In genomic region chr18:35588995-35589394, GRCh38 we compare ENCODE assay signal across 8 cellular contexts. TPM values are rescaled to one million over a fixed set of nuclear protein-coding genes. Genes with fewer than 3 reads are reported as not detected.
DNase-seq lines count a peak whose midpoint lies in the region; ATAC-seq and TF ChIP-seq lines count a peak whose summit lies in the region.

No MANE protein-coding gene starts in this region.

- H3K27me3 ChIP-seq in effector memory CD4-positive, alpha-beta T cell (replicated peaks; ENCODE audit: control insufficient read depth, insufficient read depth, low read length, poor library complexity, severe bottlenecking) = no peaks in the 10 kb centered on the region

- H3K4me3 ChIP-seq in effector memory CD4-positive, alpha-beta T cell (ENCODE audit: insufficient read depth, low read depth, low read length, poor library complexity, severe bottlenecking) = no peak overlapping the region

- peaks cover under 1% of the 10 kb centered on the region for H3K9me3 Mint-ChIP-seq in type B pancreatic cell

- H3K27ac Mint-ChIP-seq in type B pancreatic cell = no peak overlapping the region

- no peak overlapping the region for H3K27ac ChIP-seq in effector memory CD4-positive, alpha-beta T cell (ENCODE audit: insufficient read depth, low read length, poor library complexity, severe bottlenecking)

- peak; percentile 27 for ATAC-seq in left ventricle myocardium superior
- no peak for ATAC-seq in left cardiac atrium
- no peak for ATAC-seq in GM21381 (IDR thresholded peaks at IDR 0.05; ENCODE audit: unreplicated experiment)
- ATAC-seq in HG03342 (IDR thresholded peaks at IDR 0.05; ENCODE audit: unreplicated experiment) = no peak

- H3K4me3 Mint-ChIP-seq in type B pancreatic cell = no peak overlapping the region

- H3K9me3 ChIP-seq in effector memory CD4-positive, alpha-beta T cell (ENCODE audit: control insufficient read depth, low read length) = no peaks in the 10 kb centered on the region

- no peaks in the 10 kb centered on the region for H3K27me3 Mint-ChIP-seq in type B pancreatic cell

- H3K4me1 ChIP-seq in effector memory CD4-positive, alpha-beta T cell (ENCODE audit: control insufficient read depth, insufficient read depth, low read length, poor library complexity, severe bottlenecking) = no peaks in the 10 kb centered on the region

- DNase-seq in left ventricle myocardium superior (no peak), left cardiac atrium (no peak), NAMALWA (ENCODE audit: low spot score) (peak; percentile 46), type B pancreatic cell (ENCODE audit: extremely low spot score, unreplicated experiment) (no peak), UCSD-AML1 (lab: John Stamatoyannopoulos, UW; ENCODE audit: unreplicated experiment) (no peak)
- peak in 2 of 3 donors; percentile 5 to 14 for DNase-seq in effector memory CD4-positive, alpha-beta T cell

- no peaks in the 10 kb centered on the region for H3K36me3 ChIP-seq in effector memory CD4-positive, alpha-beta T cell (ENCODE audit: control insufficient read depth, insufficient read depth, low read length)

- H3K36me3 Mint-ChIP-seq in type B pancreatic cell = peaks cover 19% of the 10 kb centered on the region

- TF ChIP-seq CTCF in type B pancreatic cell (conservative IDR thresholded peaks at IDR 0.05) = peak; percentile 19

- intact Hi-C loops in left ventricle myocardium superior (cut with micrococcal nuclease) = no loop called here
- intact Hi-C loops in left cardiac atrium (cut with DNase I) = loop anchor here in 1 of 2 donors (10.0 kb wide), 1 partner anchor 174 kb away; no protein-coding TSS in a partner anchor

- peaks cover under 1% of the 10 kb centered on the region for H3K4me1 Mint-ChIP-seq in type B pancreatic cell (ENCODE audit: unreplicated experiment)

RNA-seq across cellular contexts. Expression of gene GALNT1, which starts 7.5 kb away (rescaled TPM):
- total RNA-seq in left ventricle myocardium superior (47.0 TPM), left cardiac atrium (10 to 100 TPM; 54.1 to 58.5 TPM), type B pancreatic cell (ENCODE audit: low replicate concordance) (92.1 and 100 TPM in 2 replicates)

Comparison
In these comparisons a context has a peak if more than half of its experiments do, and no peak if none do; other contexts are left out.
1. DNase-seq: peak in NAMALWA (single experiment) and effector memory CD4-positive, alpha-beta T cell (2 of 3); none in left ventricle myocardium superior (single experiment), left cardiac atrium (single experiment), type B pancreatic cell (single experiment) and UCSD-AML1 (single experiment).